8 cellular contexts compared by ENCODE assay signal in the genomic region with DNA sequence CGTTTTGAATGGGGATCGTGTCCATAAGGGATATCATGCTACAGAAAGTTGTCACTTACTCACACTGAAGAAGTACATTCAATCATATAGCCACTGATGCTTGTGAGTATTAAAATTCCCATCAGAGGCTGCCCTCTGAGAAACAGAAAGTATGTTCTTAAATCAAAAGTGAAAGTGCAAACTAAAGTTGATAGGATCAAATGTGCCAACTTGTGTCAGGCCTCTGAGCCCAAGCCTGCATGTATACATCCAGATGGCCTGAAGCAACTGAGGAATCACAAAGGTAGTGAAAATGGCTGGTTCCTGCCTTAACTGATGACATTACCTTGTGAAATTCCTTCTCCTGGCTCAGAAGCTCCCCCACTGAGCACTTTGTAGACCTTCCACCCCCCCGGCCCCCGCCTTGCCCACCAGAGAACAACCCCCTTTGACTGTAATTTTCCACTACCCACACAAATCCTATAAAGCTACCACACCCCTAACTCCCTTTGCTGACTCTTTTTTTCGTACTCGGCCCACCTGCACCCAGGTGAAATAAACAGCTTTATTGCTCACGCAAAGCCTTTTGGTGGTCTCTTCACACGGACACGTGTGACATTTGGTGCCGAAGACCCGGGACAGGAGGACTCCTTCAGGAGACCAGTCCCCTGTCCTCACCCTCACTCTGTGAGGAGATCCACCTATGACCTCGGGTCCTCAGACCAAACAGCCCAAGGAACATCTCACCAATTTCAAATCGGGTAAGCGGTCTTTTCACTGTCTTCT. TPM values are rescaled to one million over a fixed set of nuclear protein-coding genes. Genes with fewer than 3 reads are reported as not detected.
DNase-seq lines count a peak whose midpoint lies in the region; TF ChIP-seq lines count a peak whose summit lies in the region.
"Not testable (repeated sequence)": the region's sequence is repeated elsewhere in the genome, so short reads cannot be mapped to it uniquely, and the experiment has no call there.

No MANE protein-coding gene starts in this region.

- not testable (repeated sequence) for H3K36me3 ChIP-seq in BLaER1 treated with 17β-estradiol and CSF1 and Interleukin-3, amounts not matched to agents 10 nM and 100 nM

- not testable (repeated sequence) for H3K27me3 Mint-ChIP-seq in HFFc6 (ENCODE audit: insufficient read depth); brain

- not testable (repeated sequence) for H4K20me1 ChIP-seq in BLaER1 treated with 17β-estradiol and CSF1 and Interleukin-3, amounts not matched to agents 10 nM and 100 nM

- H3K27ac ChIP-seq in BLaER1 treated with 17β-estradiol and CSF1 and Interleukin-3, amounts not matched to agents 10 nM and 100 nM: peak overlapping the region in 9 of 11 experiments; percentile 77 to 86 (median 83); a peak in 16 of 22 replicates

- H3K9me3 ChIP-seq in BLaER1 treated with 17β-estradiol and CSF1 and Interleukin-3, amounts not matched to agents 10 nM and 100 nM (replicated peaks in 1 of 11): not testable (repeated sequence)

- not testable (repeated sequence) for H3K9me3 Mint-ChIP-seq in HFFc6, brain

- H3K9ac ChIP-seq in BLaER1 treated with 17β-estradiol and CSF1 and Interleukin-3, amounts not matched to agents 10 nM and 100 nM: peak overlapping the region; percentile 76 to 89 (median 84); a peak in 20 of 22 replicates

- H3K4me1 ChIP-seq in BLaER1 treated with 17β-estradiol and CSF1 and Interleukin-3, amounts not matched to agents 10 nM and 100 nM: peaks cover 37 to 52% (median 47%) of the 10 kb centered on the region in 10 experiments

- H3K27me3 ChIP-seq in BLaER1 treated with 17β-estradiol and CSF1 and Interleukin-3, amounts not matched to agents 10 nM and 100 nM: not testable (repeated sequence)

- DNase-seq in HFFc6: not testable (repeated sequence)
- DNase-seq in NOMO-1 treated with dmso at 0.1 percent for 144 hours (lab: John Stamatoyannopoulos, UW; ENCODE audit: unreplicated experiment): peak; percentile 9
- peak; percentile 44 for DNase-seq in activated CD4-positive, alpha-beta T cell treated with anti-CD3 and anti-CD28 coated beads for 48 hours
- peak; percentile 7 for DNase-seq in foreskin melanocyte
- DNase-seq in myocyte (ENCODE audit: low read depth): peak; percentile 26
- peak; percentile 24 for DNase-seq in stimulated activated CD4-positive, alpha-beta T cell treated with anti-CD3 and anti-CD28 coated beads, Interleukin-4, amount 100 ng/mL, for 24 hours

- H3K27ac Mint-ChIP-seq in HFFc6: peak overlapping the region; percentile 46; the same call in 1 of the 2 replicates
- H3K27ac Mint-ChIP-seq in brain: peak overlapping the region in 3 of 5 experiments; percentile 13 to 72 (median 38)

- H3K4me3 Mint-ChIP-seq in HFFc6 (peak overlapping the region; percentile 95), brain (peak overlapping the region; percentile 75 to 86 (median 77))

- not testable (repeated sequence) for H3K36me3 Mint-ChIP-seq in HFFc6 (ENCODE audit: low read depth); brain

- peak overlapping the region; percentile 62 to 82 (median 72) for H3K4me3 ChIP-seq in BLaER1 treated with 17β-estradiol and CSF1 and Interleukin-3, amounts not matched to agents 10 nM and 100 nM

- not testable (repeated sequence) for TF ChIP-seq CTCF in HFFc6 (IDR thresholded peaks at IDR 0.05); brain (conservative IDR thresholded peaks at IDR 0.05)

- H3K4me1 Mint-ChIP-seq in HFFc6 (ENCODE audit: low read depth) (peaks cover 44% of the 10 kb centered on the region), brain (peaks cover 33% of the 10 kb centered on the region)

- peak overlapping the region; percentile 81 to 96 (median 91) for H3K4me2 ChIP-seq in BLaER1 treated with 17β-estradiol and CSF1 and Interleukin-3, amounts not matched to agents 10 nM and 100 nM

RNA-seq across cellular contexts. Expression of a gene that starts 1.0 kb away (rescaled TPM):
- 1 to 10 TPM; 2.8 to 3.9 (median 3.0) TPM for total RNA-seq in HFFc6 (2021; fragmentation: NEBNext Ultra II Directional; extraction: Animal tissue kit (Norgen Biotek cat#: 25700))
- polyA plus RNA-seq in brain (ENCODE audit: insufficient read depth, low read depth, low replicate concordance): 1.3 TPM
- total RNA-seq in myocyte: 12.0 and 14.1 TPM in 2 replicates
- 7.5 TPM for polyA plus RNA-seq in myocyte (2012)

RNA-seq across cellular contexts. Expression of a gene that starts 25.1 kb away (rescaled TPM):
- total RNA-seq in HFFc6 (2021; fragmentation: NEBNext Ultra II Directional; extraction: Animal tissue kit (Norgen Biotek cat#: 25700)): 10 to 100 TPM; 16.1 to 25.6 (median 21.1) TPM
- polyA plus RNA-seq in brain (ENCODE audit: insufficient read depth, low read depth, low replicate concordance): 49.3 TPM
- total RNA-seq in myocyte: 33.5 and 38.2 TPM in 2 replicates
- 48.3 TPM for polyA plus RNA-seq in myocyte (2012)
